Comparison of ENCODE assay signal across 12 cellular contexts in the genomic region with DNA sequence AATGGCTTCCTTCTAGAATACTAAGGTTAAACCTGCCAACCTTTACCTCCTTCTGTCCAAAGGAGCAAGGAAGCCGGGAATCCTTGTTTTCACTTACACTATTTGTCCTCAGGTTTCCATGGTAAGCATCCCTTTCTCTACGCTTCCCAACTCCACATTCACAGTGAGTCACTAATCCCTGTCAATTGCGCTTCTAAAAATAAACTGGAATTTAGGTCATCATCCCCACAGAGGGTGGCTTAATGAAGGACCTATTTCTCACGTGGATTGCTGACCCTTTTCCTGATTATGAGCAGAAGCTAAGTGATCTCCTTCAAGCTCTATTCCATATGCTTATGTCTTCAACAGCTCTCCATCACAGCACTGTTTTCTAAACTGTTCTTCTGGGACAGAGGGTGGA. TPM values are rescaled to one million over a fixed set of nuclear protein-coding genes. Genes with fewer than 3 reads are reported as not detected.
A peak's percentile ranks its signal among the peaks of the same experiment; 100 is the strongest.
DNase-seq lines count a peak whose midpoint lies in the region; ATAC-seq and TF ChIP-seq lines count a peak whose summit lies in the region.
"Had no signal": no experiment of that assay in that cellular context is flagged by ENCODE, and none has a peak within 500 bp of the region (broad histone marks: within the 10 kb centered on the region; RNA-seq: fewer than 3 reads in every experiment).

No MANE protein-coding gene starts in this region.

- no peak for TF ChIP-seq CTCF in HCT116 (IDR thresholded peaks at IDR 0.05 in 2 of 3, conservative IDR thresholded peaks at IDR 0.05 in 1 of 3; ENCODE audit: borderline replicate concordance in 1 of 3, insufficient read depth in 1 of 3, low read depth in 2 of 3, low read length in 2 of 3)

- DNase-seq in A172 (ENCODE audit: low spot score): peak; percentile 62
- peak; percentile 43 for DNase-seq in HCT116 (ENCODE audit: low read depth, low spot score)
- DNase-seq in astrocyte of the hippocampus (ENCODE audit: low read depth, low spot score): peak; percentile 87
- DNase-seq in iPS-NIHi7 (ENCODE audit: extremely low spot score): peak; percentile 13
- no peak for DNase-seq in D341Med (ENCODE audit: low spot score)
- DNase-seq in erythroblast (lab: John Stamatoyannopoulos, UW): no peak
- no peak for DNase-seq in aorta
- DNase-seq: posterior cingulate gyrus had no signal

- H3K4me2 ChIP-seq in HCT116 (ENCODE audit: low read length): peak overlapping the region; percentile 52
- H3K4me2 ChIP-seq: BLaER1 treated with 17β-estradiol and CSF1 and Interleukin-3, amounts not matched to agents 10 nM and 100 nM had no signal

- H3K4me1 ChIP-seq in HCT116 (ENCODE audit: control insufficient read depth in 1 of 2, insufficient read depth in 2 of 2, low read length in 2 of 2) (peaks cover 14 to 58% of the 10 kb centered on the region in 2 experiments), aorta (ENCODE audit: control insufficient read depth in 1 of 2, insufficient read depth in 2 of 2, low read length in 2 of 2) (peaks cover 0 to 3% of the 10 kb centered on the region in 2 donors)
- H3K4me1 ChIP-seq: BLaER1 treated with 17β-estradiol and CSF1 and Interleukin-3, amounts not matched to agents 10 nM and 100 nM had no signal

- H3K4me3 ChIP-seq in HCT116 (replicated peaks in 1 of 2; ENCODE audit: low read depth in 1 of 2, low read length in 2 of 2) (no peak overlapping the region), aorta (ENCODE audit: low read length in 2 of 2) (no peak overlapping the region)
- H3K4me3 ChIP-seq: BLaER1 treated with 17β-estradiol and CSF1 and Interleukin-3, amounts not matched to agents 10 nM and 100 nM had no signal

- H3K36me3 ChIP-seq in HCT116 (ENCODE audit: control insufficient read depth in 1 of 2, insufficient read depth in 2 of 2, low read length in 2 of 2) (no peaks in the 10 kb centered on the region), aorta (ENCODE audit: control insufficient read depth in 1 of 2, insufficient read depth in 2 of 2, low read length in 1 of 2) (no peaks in the 10 kb centered on the region)
- H3K36me3 ChIP-seq: BLaER1 treated with 17β-estradiol and CSF1 and Interleukin-3, amounts not matched to agents 10 nM and 100 nM had no signal

- TF ChIP-seq POLR2A in HCT116 (IDR thresholded peaks at IDR 0.05; ENCODE audit: borderline replicate concordance, extremely low read depth, insufficient read depth, insufficient read length) (no peak), erythroblast (IDR thresholded peaks at IDR 0.05; ENCODE audit: low read length) (no peak)

- H4K20me1 ChIP-seq in HCT116 (ENCODE audit: insufficient read depth): no peaks in the 10 kb centered on the region
- H4K20me1 ChIP-seq: BLaER1 treated with 17β-estradiol and CSF1 and Interleukin-3, amounts not matched to agents 10 nM and 100 nM had no signal

- no TSS peak for BruUV-seq in HCT116 (replicated peaks; lab: Mats Ljungman, UMichigan)

- H3K27ac ChIP-seq in HCT116 (ENCODE audit: low read depth, low read length) (no peak overlapping the region), aorta (ENCODE audit: low read depth in 1 of 2, low read length in 2 of 2) (no peak overlapping the region)
- H3K27ac ChIP-seq: BLaER1 treated with 17β-estradiol and CSF1 and Interleukin-3, amounts not matched to agents 10 nM and 100 nM had no signal

- CTCF ChIA-PET in HCT116 (lab: Charles Lee): no interaction called here

- POLR2A ChIA-PET in HCT116 (lab: Charles Lee): no interaction called here

- WGBS in aorta, 2 donors: 16 to 22% methylated on average over 4 of the region's 4 CpGs

- no peaks in the 10 kb centered on the region for H3K9me2 ChIP-seq in HCT116 (ENCODE audit: insufficient read depth)

- intact Hi-C loops in HCT116 (cut with micrococcal nuclease) (no loop called here), aorta (cut with DNase I) (no loop called here)

- peak overlapping the region; percentile 14 for H2AFZ ChIP-seq in HCT116 (ENCODE audit: low read depth, low read length, poor library complexity, severe bottlenecking)

- no peak for TF ChIP-seq RAD21 in HCT116 (IDR thresholded peaks at IDR 0.05; ENCODE audit: low read depth)

- RAD21 ChIA-PET in HCT116 (lab: Charles Lee; ENCODE audit: low non-redundant PET in 1 of 2, low total read pairs in 2 of 2, uncharacterized antibody in 2 of 2, unreplicated experiment in 2 of 2): no interaction called here

- H3K27me3 ChIP-seq in HCT116 (ENCODE audit: insufficient read depth, low read length) (no peaks in the 10 kb centered on the region), aorta (ENCODE audit: control insufficient read depth in 1 of 2, insufficient read depth in 2 of 2, low read length in 1 of 2) (no peaks in the 10 kb centered on the region)
- H3K27me3 ChIP-seq: BLaER1 treated with 17β-estradiol and CSF1 and Interleukin-3, amounts not matched to agents 10 nM and 100 nM had no signal

- H3K9me3 ChIP-seq in HCT116 (ENCODE audit: control insufficient read depth in 1 of 2, insufficient read depth in 1 of 2, low read depth in 1 of 2, low read length in 2 of 2) (no peaks in the 10 kb centered on the region), aorta (ENCODE audit: control insufficient read depth, low read length) (peaks cover 2% of the 10 kb centered on the region)

- peak; percentile 63 for ATAC-seq in HCT116
- no peak for ATAC-seq in aorta (ENCODE audit: low FRiP score)
- ATAC-seq in GM19035 (IDR thresholded peaks at IDR 0.05; ENCODE audit: unreplicated experiment): no peak
- ATAC-seq: activated CD4-positive, CD25-positive, alpha-beta regulatory T cell treated with anti-CD3 and anti-CD28 coated beads, Interleukin-2, amount 50 U/mL, for 24 hours had no signal

- H3K9ac ChIP-seq in HCT116 (ENCODE audit: low read length): no peak overlapping the region
- H3K9ac ChIP-seq: BLaER1 treated with 17β-estradiol and CSF1 and Interleukin-3, amounts not matched to agents 10 nM and 100 nM had no signal

- no peaks in the 10 kb centered on the region for H3K79me2 ChIP-seq in HCT116 (ENCODE audit: insufficient read depth, low read length)

TF ChIP-seq in HCT116, 20 proteins besides CTCF, POLR2A, EP300 and RAD21 (continues in another document):
- TF ChIP-seq TCF7L2 (IDR thresholded peaks at IDR 0.05; ENCODE audit: borderline replicate concordance, extremely low read depth, insufficient read depth, insufficient read length) (no peak), FOSL1 (IDR thresholded peaks at IDR 0.05; ENCODE audit: low read depth) (0 out of 2 replicates have a peak, but pooled peaks have one; percentile 34), SRF (IDR thresholded peaks at IDR 0.05; ENCODE audit: low read depth) (no peak), EGR1 (IDR thresholded peaks at IDR 0.05; ENCODE audit: low read depth) (no peak), EZH2 (IDR thresholded peaks at IDR 0.05) (no peak), YY1 (IDR thresholded peaks at IDR 0.05; ENCODE audit: extremely low read depth, insufficient replicate concordance, low read depth, low read length) (no peak), POLR2AphosphoS5 (IDR thresholded peaks at IDR 0.05; ENCODE audit: low read depth, low read length) (no peak), CBX3 (IDR thresholded peaks at IDR 0.05; ENCODE audit: low read depth) (0 out of 2 replicates have a peak, but pooled peaks have one; percentile 27), SP1 (IDR thresholded peaks at IDR 0.05; ENCODE audit: low read depth) (0 out of 2 replicates have a peak, but pooled peaks have one; percentile 19), JUND (IDR thresholded peaks at IDR 0.05) (peak; percentile 40; the same call in 1 of the 2 replicates)
- TF ChIP-seq, protein P1, sequence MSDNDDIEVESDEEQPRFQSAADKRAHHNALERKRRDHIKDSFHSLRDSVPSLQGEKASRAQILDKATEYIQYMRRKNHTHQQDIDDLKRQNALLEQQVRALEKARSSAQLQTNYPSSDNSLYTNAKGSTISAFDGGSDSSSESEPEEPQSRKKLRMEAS (IDR thresholded peaks at IDR 0.05): no peak
- TF ChIP-seq, protein P2, sequence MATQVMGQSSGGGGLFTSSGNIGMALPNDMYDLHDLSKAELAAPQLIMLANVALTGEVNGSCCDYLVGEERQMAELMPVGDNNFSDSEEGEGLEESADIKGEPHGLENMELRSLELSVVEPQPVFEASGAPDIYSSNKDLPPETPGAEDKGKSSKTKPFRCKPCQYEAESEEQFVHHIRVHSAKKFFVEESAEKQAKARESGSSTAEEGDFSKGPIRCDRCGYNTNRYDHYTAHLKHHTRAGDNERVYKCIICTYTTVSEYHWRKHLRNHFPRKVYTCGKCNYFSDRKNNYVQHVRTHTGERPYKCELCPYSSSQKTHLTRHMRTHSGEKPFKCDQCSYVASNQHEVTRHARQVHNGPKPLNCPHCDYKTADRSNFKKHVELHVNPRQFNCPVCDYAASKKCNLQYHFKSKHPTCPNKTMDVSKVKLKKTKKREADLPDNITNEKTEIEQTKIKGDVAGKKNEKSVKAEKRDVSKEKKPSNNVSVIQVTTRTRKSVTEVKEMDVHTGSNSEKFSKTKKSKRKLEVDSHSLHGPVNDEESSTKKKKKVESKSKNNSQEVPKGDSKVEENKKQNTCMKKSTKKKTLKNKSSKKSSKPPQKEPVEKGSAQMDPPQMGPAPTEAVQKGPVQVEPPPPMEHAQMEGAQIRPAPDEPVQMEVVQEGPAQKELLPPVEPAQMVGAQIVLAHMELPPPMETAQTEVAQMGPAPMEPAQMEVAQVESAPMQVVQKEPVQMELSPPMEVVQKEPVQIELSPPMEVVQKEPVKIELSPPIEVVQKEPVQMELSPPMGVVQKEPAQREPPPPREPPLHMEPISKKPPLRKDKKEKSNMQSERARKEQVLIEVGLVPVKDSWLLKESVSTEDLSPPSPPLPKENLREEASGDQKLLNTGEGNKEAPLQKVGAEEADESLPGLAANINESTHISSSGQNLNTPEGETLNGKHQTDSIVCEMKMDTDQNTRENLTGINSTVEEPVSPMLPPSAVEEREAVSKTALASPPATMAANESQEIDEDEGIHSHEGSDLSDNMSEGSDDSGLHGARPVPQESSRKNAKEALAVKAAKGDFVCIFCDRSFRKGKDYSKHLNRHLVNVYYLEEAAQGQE (IDR thresholded peaks at IDR 0.05; ENCODE audit: low read depth): no peak

RNA-seq across cellular contexts. Expression of a gene that starts 39.9 kb away (rescaled TPM):
- not detected in 2 replicates for total RNA-seq in A172 (2014; rRNA removed; shearing (Covaris generic))
- total RNA-seq in HCT116 (2021; ENCODE audit: unreplicated experiment) (0.22 TPM), aorta (under 1 TPM; 0.16 to 0.63 TPM)
- polyA plus RNA-seq in HCT116 (2012): 0.22 and 0.39 TPM in 2 replicates
- under 1 TPM; 0.08 to 0.25 TPM for polyA plus RNA-seq in aorta
- polyA plus RNA-seq: IgD-negative memory B cell had no signal

Comparison
In these comparisons a context has a peak if more than half of its experiments do, and no peak if none do; other contexts are left out.
1. DNase-seq: peak in A172 (single experiment), HCT116 (single experiment), astrocyte of the hippocampus (single experiment) and iPS-NIHi7 (single experiment); none in D341Med (single experiment), erythroblast (0 of 2) and aorta (0 of 2).